8 cellular contexts compared by ENCODE assay signal in genomic region chr21:44801468-44802395, GRCh38. TPM values are rescaled to one million over a fixed set of nuclear protein-coding genes. Genes with fewer than 3 reads are reported as not detected.
DNase-seq lines count a peak whose midpoint lies in the region; FAIRE-seq and TF ChIP-seq lines count a peak whose summit lies in the region.

A gene with protein sequence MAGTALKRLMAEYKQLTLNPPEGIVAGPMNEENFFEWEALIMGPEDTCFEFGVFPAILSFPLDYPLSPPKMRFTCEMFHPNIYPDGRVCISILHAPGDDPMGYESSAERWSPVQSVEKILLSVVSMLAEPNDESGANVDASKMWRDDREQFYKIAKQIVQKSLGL (minus strand): TSS chr21:44801820. CDS start chr21:44801748, 72 bp downstream.

- peak within 1 kb of the TSS; percentile 92 for H2AFZ ChIP-seq in MM.1S (ENCODE audit: low read length)

- no peaks in the 10 kb centered on the region for H3K9me3 ChIP-seq in DOHH2 (ENCODE audit: control insufficient read depth, insufficient read depth, low read length)
- no peaks in the 10 kb centered on the region for H3K9me3 ChIP-seq in MM.1S (replicated peaks; ENCODE audit: insufficient read depth, low read length)
- no peaks in the 10 kb centered on the region for H3K9me3 ChIP-seq in neutrophil

- H3K79me2 ChIP-seq in DOHH2 (ENCODE audit: control insufficient read depth, low read length) (peaks cover 67% of the 10 kb centered on the region), MM.1S (ENCODE audit: low read length) (peaks cover 62% of the 10 kb centered on the region)

- H3K4me3 ChIP-seq in DOHH2 (ENCODE audit: low read length), result peak within 1 kb of the TSS; percentile 97
- H3K4me3 ChIP-seq in MM.1S (ENCODE audit: low read length), result peak within 1 kb of the TSS; percentile 93
- H3K4me3 ChIP-seq in neutrophil (ENCODE audit: low read depth in 1 of 2, low read length in 1 of 2), result peak within 1 kb of the TSS; percentile 86 to 93

- peak within 1 kb of the TSS; percentile 82 for H3K9ac ChIP-seq in MM.1S (ENCODE audit: low read length)

- DNase-seq in H4 (ENCODE audit: low spot score) (peak; percentile 65), MM.1S (peak; percentile 94), SK-N-DZ (ENCODE audit: low spot score) (peak; percentile 77), frontal cortex (ENCODE audit: low spot score in 2 of 2) (peak; percentile 97)
- DNase-seq in activated naive CD4-positive, alpha-beta T cell treated with Interleukin-2 at 50 U/mL for 16 hours, result peak; percentile 90

- peaks cover 83% of the 10 kb centered on the region for H3K36me3 ChIP-seq in DOHH2 (ENCODE audit: control insufficient read depth, low read length)
- peaks cover 3% of the 10 kb centered on the region; the same call in 1 of the 2 replicates for H3K36me3 ChIP-seq in MM.1S (replicated peaks; ENCODE audit: insufficient read depth, low read length)
- peaks cover 20% of the 10 kb centered on the region for H3K36me3 ChIP-seq in neutrophil

- no peak for TF ChIP-seq CTCF in DOHH2 (IDR thresholded peaks at IDR 0.05; ENCODE audit: low read depth, low read length, poor library complexity, severe bottlenecking)
- no peak for TF ChIP-seq CTCF in MM.1S (IDR thresholded peaks at IDR 0.05; ENCODE audit: low read length)
- no peak for TF ChIP-seq CTCF in neutrophil (IDR thresholded peaks at IDR 0.05)
- no peak for TF ChIP-seq CTCF in subcutaneous adipose tissue (IDR thresholded peaks at IDR 0.05; ENCODE audit: low read depth)

- peak within 1 kb of the TSS; percentile 55 for H3K4me2 ChIP-seq in DOHH2 (ENCODE audit: low read length)
- H3K4me2 ChIP-seq in MM.1S (ENCODE audit: low read depth, low read length), result peak within 1 kb of the TSS; percentile 88

- H3F3A ChIP-seq in DOHH2 (ENCODE audit: control insufficient read depth, insufficient read depth), result peaks cover 8% of the 10 kb centered on the region; the same call in 1 of the 2 replicates
- 0 out of 2 replicates have a peak, but pooled peaks cover 7% of the 10 kb centered on the region for H3F3A ChIP-seq in MM.1S (ENCODE audit: insufficient read depth, low read length)

- H3K27me3 ChIP-seq in DOHH2 (ENCODE audit: control insufficient read depth, low read length), result no peaks in the 10 kb centered on the region
- no peaks in the 10 kb centered on the region for H3K27me3 ChIP-seq in MM.1S (replicated peaks; ENCODE audit: insufficient read depth, low read length)
- H3K27me3 ChIP-seq in neutrophil, result peaks cover 5% of the 10 kb centered on the region

- peaks cover 26% of the 10 kb centered on the region for H4K20me1 ChIP-seq in DOHH2 (ENCODE audit: control insufficient read depth, insufficient read depth, low read depth, low read length)
- H4K20me1 ChIP-seq in MM.1S (ENCODE audit: insufficient read depth, low read length), result peaks cover 23% of the 10 kb centered on the region; the same call in 1 of the 2 replicates

- H3K27ac ChIP-seq in DOHH2 (ENCODE audit: low read depth, low read length) (peak within 1 kb of the TSS; percentile 60), MM.1S (ENCODE audit: low read length) (peak within 1 kb of the TSS; percentile 29; the same call in 1 of the 2 replicates), neutrophil (peak within 1 kb of the TSS; percentile 51)

- no peak for FAIRE-seq in frontal cortex (lab: Jason Lieb, UNC)

- H3K4me1 ChIP-seq in DOHH2 (ENCODE audit: control insufficient read depth, low read length) (peaks cover 31% of the 10 kb centered on the region), MM.1S (ENCODE audit: low read length) (peaks cover 20% of the 10 kb centered on the region; the same call in 1 of the 2 replicates), neutrophil (ENCODE audit: control insufficient read depth in 1 of 2, insufficient read depth in 1 of 2, low read depth in 1 of 2, low read length in 1 of 2) (peaks cover 17 to 18% of the 10 kb centered on the region in 2 experiments)

- no peaks in the 10 kb centered on the region for H3K9me2 ChIP-seq in DOHH2 (replicated peaks; ENCODE audit: control insufficient read depth, low read length)
- no peaks in the 10 kb centered on the region for H3K9me2 ChIP-seq in MM.1S (replicated peaks; ENCODE audit: insufficient read depth, low read length)

RNA-seq across cellular contexts. Expression of the gene that starts here (rescaled TPM):
- 55.6 and 68.9 TPM in 2 replicates for total RNA-seq in H4 (2014; rRNA removed; shearing (Covaris generic))
- polyA plus RNA-seq in SK-N-DZ (2014; cell fraction: cytosol; rRNA removed), result 67.0 and 82.2 TPM in 2 replicates
- 61.5 and 95.7 TPM in 2 replicates for polyA plus RNA-seq in SK-N-DZ (2014; cell fraction: nucleus; rRNA removed)
- 39.9 TPM for total RNA-seq in frontal cortex
- 100 to 1,000 TPM in 2 of 4 donors, 10 to 100 TPM in 2; 64.4 to 144 (median 100) TPM for total RNA-seq in subcutaneous adipose tissue

Comparison
In these comparisons a context has a peak if more than half of its experiments do, and no peak if none do; other contexts are left out.
1. Peak in every context shown above with its lines: DNase-seq, H3K4me3 ChIP-seq and H3K27ac ChIP-seq.